9 cellular contexts compared by ENCODE assay signal in the genomic region with DNA sequence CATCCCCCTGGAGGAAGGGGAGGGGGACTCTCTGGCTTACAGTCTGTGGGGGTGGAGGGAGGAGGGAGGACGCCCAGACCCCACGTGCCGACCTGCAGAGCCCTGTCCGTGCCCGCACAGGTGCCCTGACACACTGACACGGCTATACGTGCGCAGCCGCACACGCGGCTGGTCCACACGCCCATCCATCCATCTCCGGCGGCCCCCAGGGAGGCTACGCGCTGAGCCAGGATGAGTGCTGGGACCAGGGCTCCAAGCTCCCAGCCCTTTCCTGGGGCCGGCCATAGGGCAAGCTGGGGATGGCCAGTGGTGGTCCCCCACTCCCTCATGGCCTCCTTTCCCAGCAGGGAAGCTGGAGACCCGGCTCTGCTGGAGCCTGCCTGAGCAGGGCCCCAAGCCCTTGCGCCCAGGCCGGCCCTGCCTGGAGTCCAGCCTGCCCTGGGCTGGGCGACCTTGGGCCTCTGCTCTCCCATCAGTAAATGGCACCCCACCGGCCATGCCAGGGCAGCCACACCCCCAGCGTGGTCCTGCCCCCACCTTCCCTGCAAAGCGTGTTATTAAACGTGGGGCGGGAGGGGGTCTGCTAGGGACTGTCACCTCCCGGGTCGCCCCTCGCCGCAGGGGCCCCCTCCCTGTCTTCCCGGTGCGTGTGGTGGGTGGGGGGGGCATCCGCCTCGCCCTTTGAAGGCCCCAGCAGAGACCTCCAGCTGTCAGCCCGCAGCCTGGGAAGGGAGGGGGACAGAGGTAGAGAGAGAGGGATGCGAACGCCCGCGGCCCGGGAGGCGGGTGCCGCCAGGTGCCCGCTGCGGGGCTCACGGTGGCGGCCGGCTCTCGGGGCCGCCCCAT. TPM values are rescaled to one million over a fixed set of nuclear protein-coding genes. Genes with fewer than 3 reads are reported as not detected.
A peak's percentile ranks its signal among the peaks of the same experiment; 100 is the strongest.
DNase-seq lines count a peak whose midpoint lies in the region; ATAC-seq and TF ChIP-seq lines count a peak whose summit lies in the region.
"Had no signal": no experiment of that assay in that cellular context is flagged by ENCODE, and none has a peak within 500 bp of the region (broad histone marks: within the 10 kb centered on the region; RNA-seq: fewer than 3 reads in every experiment).

No MANE protein-coding gene starts in this region.

- H3K4me1 ChIP-seq in hepatocyte (ENCODE audit: insufficient read depth) (peaks cover 10% of the 10 kb centered on the region), skeletal muscle satellite cell (ENCODE audit: control insufficient read depth, insufficient read depth, low read length) (no peaks in the 10 kb centered on the region), uterus (peaks cover 0 to 11% of the 10 kb centered on the region in 2 donors)

- H4K20me1 ChIP-seq in hepatocyte (ENCODE audit: insufficient read depth, poor library complexity, severe bottlenecking): no peaks in the 10 kb centered on the region

- H3K27ac ChIP-seq in hepatocyte: no peak overlapping the region
- no peak overlapping the region for H3K27ac ChIP-seq in uterus

- DNase-seq in NCI-H2171 treated with DMSO at 0.1 percent for 48 hours (lab: John Stamatoyannopoulos, UW) (peak; percentile 28), NCI-H2171 (lab: John Stamatoyannopoulos, UW) (no peak), T-cell (peak in 1 of 34 experiments; percentile 12), hepatocyte (ENCODE audit: low spot score) (no peak), uterus (no peak), NCI-H2029 (lab: John Stamatoyannopoulos, UW) (no peak)

- H3K4me3 ChIP-seq in hepatocyte (peak overlapping the region; percentile 36), skeletal muscle satellite cell (ENCODE audit: low read length) (peak overlapping the region; percentile 57), uterus (peak overlapping the region in 1 of 2 donors; percentile 15)
- H3K4me3 ChIP-seq: lung had no signal

- peaks cover 0 to 8% (median 4%) of the 10 kb centered on the region in 3 donors for H3K4me1 Mint-ChIP-seq in T-cell

- TF ChIP-seq CTCF in hepatocyte (IDR thresholded peaks at IDR 0.05; ENCODE audit: poor library complexity) (no peak), uterus (IDR thresholded peaks at IDR 0.05) (no peak)

- no peaks in the 10 kb centered on the region for H3K9me2 ChIP-seq in hepatocyte (replicated peaks; ENCODE audit: insufficient read depth)

- no peaks in the 10 kb centered on the region for H3K9me3 Mint-ChIP-seq in T-cell

- peaks cover 11 to 35% of the 10 kb centered on the region in 2 donors for H3K27me3 Mint-ChIP-seq in T-cell

- 14% methylated on average over 31 of the region's 49 CpGs for WGBS in hepatocyte (ENCODE audit: low lambda C conversion rate, missing lambda C conversion rate)

- H3K9me3 ChIP-seq in hepatocyte (ENCODE audit: low read depth) (no peaks in the 10 kb centered on the region), skeletal muscle satellite cell (replicated peaks; ENCODE audit: low read length) (no peaks in the 10 kb centered on the region), uterus (no peaks in the 10 kb centered on the region)

- peak overlapping the region; percentile 92 for H3K4me2 ChIP-seq in hepatocyte
- H3K4me2 ChIP-seq in skeletal muscle satellite cell (ENCODE audit: low read length): peak overlapping the region; percentile 66

- H3K27me3 ChIP-seq in hepatocyte: peaks cover 23% of the 10 kb centered on the region
- H3K27me3 ChIP-seq in skeletal muscle satellite cell (ENCODE audit: control insufficient read depth, insufficient read depth, low read length): peaks cover 42% of the 10 kb centered on the region
- peaks cover 6 to 13% of the 10 kb centered on the region in 2 donors for H3K27me3 ChIP-seq in uterus

- no peaks in the 10 kb centered on the region for H3K79me2 ChIP-seq in hepatocyte

- no peak overlapping the region for H3K27ac Mint-ChIP-seq in T-cell

- POLR2A ChIA-PET in T-cell (lab: Charles Lee): interaction anchor here (0.6 to 1.1 kb wide), 2 partner anchors 221 to 306 kb away, joined by 3 read pairs; no protein-coding TSS in a partner anchor

- H3K36me3 ChIP-seq in hepatocyte (replicated peaks; ENCODE audit: insufficient read depth, low read depth): no peaks in the 10 kb centered on the region
- no peaks in the 10 kb centered on the region for H3K36me3 ChIP-seq in skeletal muscle satellite cell (ENCODE audit: insufficient read depth, low read length)
- no peaks in the 10 kb centered on the region for H3K36me3 ChIP-seq in uterus

- TF ChIP-seq POLR2A in uterus (IDR thresholded peaks at IDR 0.05): no peak

- no peak overlapping the region for H2AFZ ChIP-seq in hepatocyte

- no peaks in the 10 kb centered on the region for H3K36me3 Mint-ChIP-seq in T-cell

- CTCF ChIA-PET in T-cell (lab: Charles Lee): interaction anchor here in 1 of 2 donors (0.5 to 1.1 kb wide), 2 partner anchors 59 to 306 kb away, joined by 5 to 7 read pairs; no protein-coding TSS in a partner anchor

- no peak overlapping the region for H3K9ac ChIP-seq in skeletal muscle satellite cell (ENCODE audit: low read depth, low read length)

- peak overlapping the region in 2 of 3 donors; percentile 37 to 61 for H3K4me3 Mint-ChIP-seq in T-cell

- intact Hi-C loops in uterus (cut with DNase I; ENCODE audit: low total_unique reads): no loop called here

- peak; percentile 13 to 39 (median 29) for ATAC-seq in T-cell (replicated peaks in 1 of 4)
- ATAC-seq in GM21423 (IDR thresholded peaks at IDR 0.05; ENCODE audit: unreplicated experiment): no peak

RNA-seq across cellular contexts. Expression of gene CASKIN1, which starts 0.9 kb away (rescaled TPM):
- total RNA-seq in T-cell (under 1 TPM in 2 of 5 donors, not detected in 3; 0.06 to 0.47 TPM), hepatocyte (0.47 and 0.80 TPM in 2 replicates), uterus (1 to 10 TPM in 1 of 4 donors, under 1 TPM in 1, not detected in 2; 0.40 to 2.7 TPM)
- 1.7 TPM in 2 replicates for polyA plus RNA-seq in hepatocyte
- total RNA-seq in skeletal muscle satellite cell (2012; rRNA removed): under 0.01 and 0.22 TPM in 2 replicates

RNA-seq across cellular contexts. Expression of gene MLST8, which starts 9.7 kb away (rescaled TPM):
- 10 to 100 TPM; 26.2 to 32.5 (median 30.2) TPM for total RNA-seq in T-cell
- 28.3 and 52.4 TPM in 2 replicates for total RNA-seq in hepatocyte
- polyA plus RNA-seq in hepatocyte: 87.3 and 88.3 TPM in 2 replicates
- 25.1 and 26.9 TPM in 2 replicates for total RNA-seq in skeletal muscle satellite cell (2012; rRNA removed)
- total RNA-seq in uterus: 10 to 100 TPM in 3 of 4 donors, 1 to 10 TPM in 1; 9.3 to 32.8 (median 21.5) TPM

RNA-seq across cellular contexts. Expression of gene BRICD5, which starts 15.1 kb away (rescaled TPM):
- 10 to 100 TPM in 3 of 5 donors, 1 to 10 TPM in 2; 6.7 to 27.7 (median 20.4) TPM for total RNA-seq in T-cell
- 3.3 and 9.9 TPM in 2 replicates for total RNA-seq in hepatocyte
- polyA plus RNA-seq in hepatocyte: 6.2 and 14.8 TPM in 2 replicates
- total RNA-seq in skeletal muscle satellite cell (2012; rRNA removed): 0.22 and 0.76 TPM in 2 replicates
- 10 to 100 TPM in 1 of 4 donors, 1 to 10 TPM in 3; 1.2 to 16.9 (median 1.7) TPM for total RNA-seq in uterus

RNA-seq across cellular contexts. Expression of gene PGP, which starts 19.1 kb away (rescaled TPM):
- 10 to 100 TPM; 12.7 to 23.1 (median 20.4) TPM for total RNA-seq in T-cell
- 20.6 and 24.8 TPM in 2 replicates for total RNA-seq in hepatocyte
- polyA plus RNA-seq in hepatocyte: 34.2 and 38.0 TPM in 2 replicates
- total RNA-seq in skeletal muscle satellite cell (2012; rRNA removed): 9.4 and 23.2 TPM in 2 replicates
- total RNA-seq in uterus: 10 to 100 TPM in 2 of 4 donors, 1 to 10 TPM in 2; 2.6 to 14.4 (median 10.4) TPM

RNA-seq across cellular contexts. Expression of gene E4F1, which starts 27.9 kb away (rescaled TPM):
- 10 to 100 TPM; 32.8 to 52.0 (median 47.0) TPM for total RNA-seq in T-cell
- total RNA-seq in hepatocyte: 18.1 and 19.7 TPM in 2 replicates
- polyA plus RNA-seq in hepatocyte: 15.5 and 28.4 TPM in 2 replicates
- 36.0 and 36.7 TPM in 2 replicates for total RNA-seq in skeletal muscle satellite cell (2012; rRNA removed)
- total RNA-seq in uterus: 10 to 100 TPM in 3 of 4 donors, 1 to 10 TPM in 1; 8.2 to 41.8 (median 29.9) TPM
